ENCODE assay signal across 1 cellular context in genomic region chr5:142295960-142296860, GRCh38.
TF ChIP-seq lines count a peak whose summit lies in the region.

No MANE protein-coding gene starts in this region.

TF ChIP-seq in H1, 55 proteins besides CTCF, POLR2A, EP300 and RAD21:
- TF ChIP-seq CBX5 (IDR thresholded peaks at IDR 0.05; ENCODE audit: low read depth, low read length) (no peak), YY1 (IDR thresholded peaks at IDR 0.05; ENCODE audit: low read depth, low read length) (no peak), KDM1A (IDR thresholded peaks at IDR 0.05; ENCODE audit: borderline replicate concordance, low read length) (no peak), SRF (IDR thresholded peaks at IDR 0.05; ENCODE audit: low read depth, low read length) (no peak), NRF1 (IDR thresholded peaks at IDR 0.05; ENCODE audit: low read depth, low read length) (no peak), TCF12 (IDR thresholded peaks at IDR 0.05; ENCODE audit: low read depth, low read length) (no peak), SIN3A (conservative IDR thresholded peaks at IDR 0.05 in 1 of 2, IDR thresholded peaks at IDR 0.05 in 1 of 2; ENCODE audit: low read depth in 1 of 2, low read length in 2 of 2) (no peak), JUN (IDR thresholded peaks at IDR 0.05; ENCODE audit: low read depth, low read length) (no peak), EGR1 (IDR thresholded peaks at IDR 0.05; ENCODE audit: borderline replicate concordance, low read depth, low read length) (no peak), RBBP5 (IDR thresholded peaks at IDR 0.05; ENCODE audit: borderline replicate concordance, low read depth, low read length) (no peak), CREB1 (IDR thresholded peaks at IDR 0.05) (no peak), CTBP2 (IDR thresholded peaks at IDR 0.05; ENCODE audit: borderline replicate concordance, insufficient read depth, insufficient read length, low read length) (no peak), CHD2 (IDR thresholded peaks at IDR 0.05; ENCODE audit: low read length) (no peak), MAFK (IDR thresholded peaks at IDR 0.05; ENCODE audit: low read depth, low read length) (no peak), POLR2AphosphoS5 (IDR thresholded peaks at IDR 0.05; ENCODE audit: low read depth, low read length) (no peak), TAF7 (optimal IDR thresholded peaks at IDR 0.05; ENCODE audit: borderline replicate concordance, low read depth, low read length) (no peak), ZNF274 (IDR thresholded peaks at IDR 0.05; ENCODE audit: borderline replicate concordance, extremely low read depth, low read length) (no peak), MAX (IDR thresholded peaks at IDR 0.05) (no peak), HDAC2 (IDR thresholded peaks at IDR 0.05; ENCODE audit: borderline replicate concordance in 1 of 2, low read depth in 2 of 2, low read length in 2 of 2) (no peak)
